In the genomic region with DNA sequence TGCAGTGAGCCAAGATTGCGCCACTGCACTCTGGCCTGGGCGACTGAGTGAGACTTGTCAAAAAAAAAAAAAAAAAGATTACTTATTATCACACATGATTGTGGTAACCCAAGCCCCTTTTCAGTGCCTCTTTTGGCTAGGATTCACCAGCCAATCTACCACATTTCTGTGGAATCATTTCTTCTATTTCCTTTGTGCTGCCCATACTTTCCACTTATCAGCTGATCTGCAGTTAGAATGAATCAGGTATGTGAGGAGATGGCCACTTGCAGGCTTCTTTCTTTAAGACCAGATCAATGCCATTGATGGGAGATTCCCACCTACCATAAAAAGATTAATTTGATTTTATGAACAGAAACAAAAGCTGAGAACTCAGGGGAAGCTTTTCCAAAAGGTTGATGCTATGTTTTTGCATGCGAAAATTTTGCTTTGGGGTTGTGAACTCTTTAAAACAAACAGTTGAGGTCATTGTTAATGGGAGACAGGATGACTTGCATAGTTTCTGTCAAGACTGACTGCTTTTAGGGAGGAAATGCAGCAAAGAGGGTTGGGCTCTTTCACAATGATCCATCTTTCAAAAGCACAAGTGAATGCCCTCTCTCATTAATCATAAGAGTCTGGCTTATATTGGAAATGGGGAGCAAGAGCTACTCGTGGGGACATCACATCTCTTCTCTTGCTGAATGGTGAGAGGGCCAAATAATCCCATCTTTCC, we compare ENCODE assay signal across 1 cellular context.
TF ChIP-seq lines count a peak whose summit lies in the region.

No MANE protein-coding gene starts in this region.

TF ChIP-seq in SK-N-SH, 30 proteins besides CTCF, POLR2A, EP300 and RAD21 (continued from another document):
- TF ChIP-seq, protein P1, sequence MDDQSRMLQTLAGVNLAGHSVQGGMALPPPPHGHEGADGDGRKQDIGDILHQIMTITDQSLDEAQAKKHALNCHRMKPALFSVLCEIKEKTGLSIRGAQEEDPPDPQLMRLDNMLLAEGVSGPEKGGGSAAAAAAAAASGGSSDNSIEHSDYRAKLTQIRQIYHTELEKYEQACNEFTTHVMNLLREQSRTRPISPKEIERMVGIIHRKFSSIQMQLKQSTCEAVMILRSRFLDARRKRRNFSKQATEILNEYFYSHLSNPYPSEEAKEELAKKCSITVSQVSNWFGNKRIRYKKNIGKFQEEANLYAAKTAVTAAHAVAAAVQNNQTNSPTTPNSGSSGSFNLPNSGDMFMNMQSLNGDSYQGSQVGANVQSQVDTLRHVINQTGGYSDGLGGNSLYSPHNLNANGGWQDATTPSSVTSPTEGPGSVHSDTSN (IDR thresholded peaks at IDR 0.05): peak; percentile 50
TF ChIP-seq in SK-N-SH: peak in this region for 1.
